8 cellular contexts compared by ENCODE assay signal in genomic region chr12:132327351-132328171, GRCh38. TPM values are rescaled to one million over a fixed set of nuclear protein-coding genes. Genes with fewer than 3 reads are reported as not detected.
DNase-seq lines count a peak whose midpoint lies in the region; ATAC-seq and TF ChIP-seq lines count a peak whose summit lies in the region.

No MANE protein-coding gene starts in this region.

- no peak overlapping the region for H3K9ac ChIP-seq in HUES48 (ENCODE audit: low read depth, low read length)

- intact Hi-C loops in right cardiac atrium (cut with DNase I) = no loop called here

- TF ChIP-seq CTCF in WERI-Rb-1 (IDR thresholded peaks at IDR 0.05; ENCODE audit: low read depth, low read length) = no peak

- peak; percentile 69 for DNase-seq in activated naive CD4-positive, alpha-beta T cell treated with anti-CD3 and anti-CD28 coated beads, Interleukin-2, amount 50 U/mL, for 16 hours
- peak in 2 of 3 donors; percentile 68 to 76 for DNase-seq in right cardiac atrium
- peak; percentile 69 to 78 for DNase-seq in stimulated activated CD4-positive, alpha-beta T cell treated with anti-CD3 and anti-CD28 coated beads, Interleukin-2, amount 100 ng/mL, for 24 hours
- no peak for DNase-seq in WERI-Rb-1

- ATAC-seq in right cardiac atrium = peak; percentile 65 to 78
- no peak for ATAC-seq in GM18873 (IDR thresholded peaks at IDR 0.05; ENCODE audit: low FRiP score, unreplicated experiment)
- ATAC-seq in HG03039 (IDR thresholded peaks at IDR 0.05; ENCODE audit: unreplicated experiment) = no peak

- peaks cover 34% of the 10 kb centered on the region for H3K27me3 ChIP-seq in ACC112 (ENCODE audit: insufficient read depth, low read length)
- peaks cover 56% of the 10 kb centered on the region for H3K27me3 ChIP-seq in HUES48 (ENCODE audit: control insufficient read depth, insufficient read depth, low read length)
- H3K27me3 ChIP-seq in right cardiac atrium (ENCODE audit: control insufficient read depth, insufficient read depth) = no peaks in the 10 kb centered on the region
- H3K27me3 ChIP-seq in WERI-Rb-1 (ENCODE audit: insufficient read depth, low read depth, severe bottlenecking) = no peaks in the 10 kb centered on the region

- no peaks in the 10 kb centered on the region for H3K9me3 ChIP-seq in HUES48 (ENCODE audit: control insufficient read depth, insufficient read depth, low read length)
- H3K9me3 ChIP-seq in right cardiac atrium (ENCODE audit: control insufficient read depth, low read length) = no peaks in the 10 kb centered on the region
- H3K9me3 ChIP-seq in WERI-Rb-1 (ENCODE audit: severe bottlenecking) = no peaks in the 10 kb centered on the region

- H3K27ac ChIP-seq in ACC112 (ENCODE audit: low read depth, low read length) = peak overlapping the region; percentile 77
- H3K27ac ChIP-seq in HUES48 (ENCODE audit: low read depth, low read length) = peak overlapping the region; percentile 10
- H3K27ac ChIP-seq in right cardiac atrium (ENCODE audit: low read length) = no peak overlapping the region
- no peak overlapping the region for H3K27ac ChIP-seq in WERI-Rb-1

- H2AFZ ChIP-seq in ACC112 (ENCODE audit: low read length, unreplicated experiment) = no peak overlapping the region

- WGBS in right cardiac atrium = 20% methylated on average over 32 of the region's 32 CpGs

- H3K4me1 ChIP-seq in ACC112 (ENCODE audit: control insufficient read depth, insufficient read depth, low read length, unreplicated experiment) (peaks cover 35% of the 10 kb centered on the region), HUES48 (ENCODE audit: control insufficient read depth, insufficient read depth, low read length) (0 out of 2 replicates have a peak, but pooled peaks cover 6% of the 10 kb centered on the region), right cardiac atrium (ENCODE audit: control insufficient read depth, insufficient read depth, low read length) (no peaks in the 10 kb centered on the region)

- H3K4me3 ChIP-seq in ACC112 (ENCODE audit: low read depth, low read length) (peak overlapping the region; percentile 67), HUES48 (ENCODE audit: low read depth, low read length) (peak overlapping the region; percentile 26; the same call in 1 of the 2 replicates), right cardiac atrium (ENCODE audit: low read length) (no peak overlapping the region), WERI-Rb-1 (ENCODE audit: low read depth, low read length) (no peak overlapping the region)

- H3K79me2 ChIP-seq in ACC112 (ENCODE audit: control insufficient read depth, insufficient read depth, low read length, unreplicated experiment) = no peaks in the 10 kb centered on the region

- no peaks in the 10 kb centered on the region for H3K36me3 ChIP-seq in ACC112 (ENCODE audit: insufficient read depth, low read length)
- no peaks in the 10 kb centered on the region for H3K36me3 ChIP-seq in HUES48 (ENCODE audit: control insufficient read depth, insufficient read depth, low read length)
- H3K36me3 ChIP-seq in WERI-Rb-1 = no peaks in the 10 kb centered on the region

RNA-seq across cellular contexts. Expression of gene GALNT9, which starts 1.8 kb away (rescaled TPM):
- under 1 TPM in 2 of 4 donors, not detected in 2; 0.14 to 0.21 TPM for total RNA-seq in right cardiac atrium
- polyA plus RNA-seq in right cardiac atrium = 0.05 TPM

Comparison
In these comparisons a context has a peak if more than half of its experiments do, and no peak if none do; other contexts are left out.
1. H3K27ac ChIP-seq: peak in ACC112 (single experiment) and HUES48 (single experiment); none in right cardiac atrium (single experiment) and WERI-Rb-1 (single experiment).
2. H3K4me3 ChIP-seq: peak in ACC112 (single experiment) and HUES48 (single experiment); none in right cardiac atrium (single experiment) and WERI-Rb-1 (single experiment).
3. ATAC-seq: peak in right cardiac atrium (2 of 2); none in GM18873 (single experiment) and HG03039 (single experiment).